In genomic region chr6:69867075-69867911, GRCh38 we compare ENCODE assay signal across 8 cellular contexts. TPM values are rescaled to one million over a fixed set of nuclear protein-coding genes. Genes with fewer than 3 reads are reported as not detected.
A peak's percentile ranks its signal among the peaks of the same experiment; 100 is the strongest.
DNase-seq lines count a peak whose midpoint lies in the region; ATAC-seq and TF ChIP-seq lines count a peak whose summit lies in the region.

No MANE protein-coding gene starts in this region.

- DNase-seq in PC-9 (no peak), glutamatergic neuron (peak; percentile 87), upper lobe of right lung (peak; percentile 79)
- peak; percentile 45 for DNase-seq in activated effector memory CD4-positive, alpha-beta T cell treated with Interleukin-2 at 50 U/mL for 16 hours

- H3K27me3 ChIP-seq in BLaER1 = peaks cover 33% of the 10 kb centered on the region
- H3K27me3 ChIP-seq in PC-9 (ENCODE audit: insufficient read depth, low read depth) = peaks cover 31% of the 10 kb centered on the region
- no peaks in the 10 kb centered on the region for H3K27me3 ChIP-seq in parathyroid adenoma (ENCODE audit: control insufficient read depth, insufficient read depth, low read length)
- peaks cover 50% of the 10 kb centered on the region for H3K27me3 ChIP-seq in upper lobe of right lung

- POLR2A ChIA-PET in PC-9 (lab: Charles Lee; ENCODE audit: unreplicated experiment) = no interaction called here

- H3K9me2 ChIP-seq in PC-9 (ENCODE audit: insufficient read depth) = no peaks in the 10 kb centered on the region

- H3K4me1 ChIP-seq in BLaER1 = peaks cover 9% of the 10 kb centered on the region
- no peaks in the 10 kb centered on the region for H3K4me1 ChIP-seq in PC-9 (replicated peaks; ENCODE audit: insufficient read depth)
- peaks cover 3% of the 10 kb centered on the region for H3K4me1 ChIP-seq in parathyroid adenoma
- H3K4me1 ChIP-seq in upper lobe of right lung = peaks cover 12% of the 10 kb centered on the region

- H4K20me1 ChIP-seq in BLaER1 (no peaks in the 10 kb centered on the region; the same call in 1 of the 2 replicates), PC-9 (ENCODE audit: insufficient read depth) (no peaks in the 10 kb centered on the region)

- CTCF ChIA-PET in PC-9 (lab: Charles Lee) = interaction anchor here (0.5 kb wide), 1 partner anchor 71 kb away, joined by 5 read pairs; no protein-coding TSS in a partner anchor

- H3K9ac ChIP-seq in BLaER1 = peak overlapping the region; percentile 60; the same call in 1 of the 2 replicates
- H3K9ac ChIP-seq in parathyroid adenoma = no peak overlapping the region

- peaks cover 27% of the 10 kb centered on the region for H3K4me1 Mint-ChIP-seq in glutamatergic neuron (ENCODE audit: low read depth, unreplicated experiment)

- peaks cover 4% of the 10 kb centered on the region for H3K27me3 Mint-ChIP-seq in glutamatergic neuron (ENCODE audit: unreplicated experiment)

- no peaks in the 10 kb centered on the region for H3K36me3 ChIP-seq in BLaER1
- no peaks in the 10 kb centered on the region for H3K36me3 ChIP-seq in PC-9 (ENCODE audit: low read depth)
- H3K36me3 ChIP-seq in parathyroid adenoma (ENCODE audit: control insufficient read depth, insufficient read depth, low read length) = no peaks in the 10 kb centered on the region
- H3K36me3 ChIP-seq in upper lobe of right lung = no peaks in the 10 kb centered on the region

- peak overlapping the region; percentile 82 for H2AFZ ChIP-seq in PC-9
- peak overlapping the region; percentile 83 for H2AFZ ChIP-seq in parathyroid adenoma

- H3K4me3 Mint-ChIP-seq in glutamatergic neuron (ENCODE audit: unreplicated experiment) = peak overlapping the region; percentile 93

- H3K4me2 ChIP-seq in BLaER1 (peak overlapping the region; percentile 94), PC-9 (peak overlapping the region; percentile 90), parathyroid adenoma (ENCODE audit: low read length) (peak overlapping the region; percentile 90)

- H3K36me3 Mint-ChIP-seq in glutamatergic neuron (ENCODE audit: unreplicated experiment) = no peaks in the 10 kb centered on the region

- H3K27ac ChIP-seq in BLaER1 = no peak overlapping the region
- H3K27ac ChIP-seq in PC-9 = no peak overlapping the region
- H3K27ac ChIP-seq in parathyroid adenoma = no peak overlapping the region
- H3K27ac ChIP-seq in upper lobe of right lung = no peak overlapping the region

- no peaks in the 10 kb centered on the region for H3K9me3 ChIP-seq in BLaER1
- H3K9me3 ChIP-seq in PC-9 (ENCODE audit: insufficient read depth, low read depth) = no peaks in the 10 kb centered on the region
- H3K9me3 ChIP-seq in parathyroid adenoma (ENCODE audit: control insufficient read depth, low read length) = no peaks in the 10 kb centered on the region
- no peaks in the 10 kb centered on the region for H3K9me3 ChIP-seq in upper lobe of right lung

- H3K27ac Mint-ChIP-seq in glutamatergic neuron (ENCODE audit: unreplicated experiment) = no peak overlapping the region

- peak overlapping the region; percentile 71 for H3K4me3 ChIP-seq in BLaER1
- peak overlapping the region; percentile 57 for H3K4me3 ChIP-seq in PC-9
- peak overlapping the region; percentile 59 for H3K4me3 ChIP-seq in parathyroid adenoma (ENCODE audit: low read depth, low read length)
- peak overlapping the region; percentile 55 for H3K4me3 ChIP-seq in upper lobe of right lung

- no peaks in the 10 kb centered on the region for H3K9me3 Mint-ChIP-seq in glutamatergic neuron (ENCODE audit: unreplicated experiment)

- intact Hi-C loops in PC-9 (cut with micrococcal nuclease; ENCODE audit: unreplicated experiment) = no loop called here
- intact Hi-C loops in upper lobe of right lung (cut with DNase I) = no loop called here

- BruUV-seq in PC-9 (replicated peaks; lab: Mats Ljungman, UMichigan) = no TSS peak

- no peaks in the 10 kb centered on the region for H3K79me2 ChIP-seq in PC-9 (ENCODE audit: low read depth)
- no peaks in the 10 kb centered on the region for H3K79me2 ChIP-seq in parathyroid adenoma

- ATAC-seq in GM19043 (IDR thresholded peaks at IDR 0.05; ENCODE audit: low read depth, unreplicated experiment) = peak; percentile 44
- peak; percentile 59 for ATAC-seq in HG03354 (IDR thresholded peaks at IDR 0.05; ENCODE audit: poor library complexity, severe bottlenecking, unreplicated experiment)
- ATAC-seq in upper lobe of right lung = peak; percentile 95

- no peak for TF ChIP-seq CTCF in PC-9 (conservative IDR thresholded peaks at IDR 0.05)
- TF ChIP-seq CTCF in glutamatergic neuron (IDR thresholded peaks at IDR 0.05; ENCODE audit: partially characterized antibody, unreplicated experiment) = no peak
- peak; percentile 21 for TF ChIP-seq CTCF in parathyroid adenoma (IDR thresholded peaks at IDR 0.05)
- TF ChIP-seq CTCF in upper lobe of right lung (IDR thresholded peaks at IDR 0.05) = peak; percentile 21

- no peaks in the 10 kb centered on the region for H3F3A ChIP-seq in PC-9 (ENCODE audit: insufficient read depth, low read depth)

RNA-seq across cellular contexts. Expression of gene COL19A1, which starts 0.9 kb away (rescaled TPM):
- total RNA-seq in PC-9 (2021) (not detected in 2 replicates), glutamatergic neuron (ENCODE audit: unreplicated experiment) (0.78 TPM), upper lobe of right lung (not detected)

Comparison
In these comparisons a context has a peak if more than half of its experiments do, and no peak if none do; other contexts are left out.
1. ATAC-seq: peak in every context shown above with its lines; median percentile 95 in upper lobe of right lung; 59 in HG03354; 44 in GM19043.
2. DNase-seq: peak in activated effector memory CD4-positive, alpha-beta T cell treated with Interleukin-2 at 50 U/mL for 16 hours (single experiment), glutamatergic neuron (single experiment) and upper lobe of right lung (single experiment); none in PC-9 (0 of 2).
3. CTCF ChIP-seq: peak in parathyroid adenoma (single experiment) and upper lobe of right lung (single experiment); none in PC-9 (single experiment) and glutamatergic neuron (single experiment).
4. Peak in every context shown above with its lines, with median percentiles within 50 percentile points of each other: H3K4me2 ChIP-seq and H3K4me3 ChIP-seq.